In genomic region chr3:132232231-132232792, GRCh38 we compare ENCODE assay signal across 12 cellular contexts.
DNase-seq lines count a peak whose midpoint lies in the region; ATAC-seq and TF ChIP-seq lines count a peak whose summit lies in the region.
"Had no signal": no experiment of that assay in that cellular context is flagged by ENCODE, and none has a peak within 500 bp of the region (broad histone marks: within the 10 kb centered on the region; RNA-seq: fewer than 3 reads in every experiment).

No MANE protein-coding gene starts in this region.

- no peaks in the 10 kb centered on the region for H3K36me3 Mint-ChIP-seq in naive thymus-derived CD8-positive, alpha-beta T cell
- H3K36me3 Mint-ChIP-seq: CD14-positive monocyte, immature natural killer cell had no signal

- ATAC-seq in GM21528 (IDR thresholded peaks at IDR 0.05; ENCODE audit: low FRiP score, unreplicated experiment), result peak; percentile 39
- ATAC-seq in naive thymus-derived CD8-positive, alpha-beta T cell, result no peak

- POLR2A ChIA-PET in naive thymus-derived CD8-positive, alpha-beta T cell (lab: Charles Lee), result no interaction called here

- DNase-seq in DMS53 (lab: John Stamatoyannopoulos, UW), result peak; percentile 51
- peak; percentile 20 for DNase-seq in NB4 (ENCODE audit: low read depth)
- DNase-seq in fibroblast of pulmonary artery (ENCODE audit: low read depth), result peak; percentile 14
- no peak for DNase-seq in KG1 (lab: John Stamatoyannopoulos, UW)
- no peak for DNase-seq in activated effector memory CD4-positive, alpha-beta T cell treated with anti-CD3 and anti-CD28 coated beads, Interleukin-2, amount 50 U/mL, for 16 hours
- DNase-seq in NCI-H2227 treated with DMSO at 0.1 percent for 48 hours (lab: John Stamatoyannopoulos, UW), result no peak
- no peak for DNase-seq in naive thymus-derived CD8-positive, alpha-beta T cell
- DNase-seq: activated CD4-positive, alpha-beta T cell treated with anti-CD3 and anti-CD28 coated beads, Interleukin-2, amount 10 ng/mL, durations not matched to agents 7 days and 5 days; immature natural killer cell; uterus had no signal

- H3K4me3 ChIP-seq in NB4 (ENCODE audit: low read depth, low read length), result no peak overlapping the region
- no peak overlapping the region for H3K4me3 ChIP-seq in fibroblast of pulmonary artery (replicated peaks; ENCODE audit: low read depth, low read length)
- H3K4me3 ChIP-seq: uterus had no signal

- TF ChIP-seq POLR2A in NB4 (IDR thresholded peaks at IDR 0.05; ENCODE audit: extremely low read depth, insufficient read length), result no peak

- H3K27me3 Mint-ChIP-seq in naive thymus-derived CD8-positive, alpha-beta T cell, result peaks cover 1 to 3% (median 2%) of the 10 kb centered on the region in 5 donors

- H3K4me1 Mint-ChIP-seq in naive thymus-derived CD8-positive, alpha-beta T cell, result no peaks in the 10 kb centered on the region
- H3K4me1 Mint-ChIP-seq: activated CD4-positive, alpha-beta T cell treated with anti-CD3 and anti-CD28 coated beads, Interleukin-2, amount 10 ng/mL, durations not matched to agents 7 days and 5 days; immature natural killer cell had no signal

- H3K27ac Mint-ChIP-seq in naive thymus-derived CD8-positive, alpha-beta T cell, result no peak overlapping the region
- H3K27ac Mint-ChIP-seq: activated CD4-positive, alpha-beta T cell treated with anti-CD3 and anti-CD28 coated beads, Interleukin-2, amount 10 ng/mL, durations not matched to agents 7 days and 5 days; immature natural killer cell had no signal

- TF ChIP-seq CTCF in NB4 (IDR thresholded peaks at IDR 0.05; ENCODE audit: low read depth, low read length) (no peak), fibroblast of pulmonary artery (IDR thresholded peaks at IDR 0.05; ENCODE audit: low read length, missing control alignments) (no peak)

- H3K9me3 Mint-ChIP-seq in naive thymus-derived CD8-positive, alpha-beta T cell, result no peaks in the 10 kb centered on the region
- H3K9me3 Mint-ChIP-seq: activated CD4-positive, alpha-beta T cell treated with anti-CD3 and anti-CD28 coated beads, Interleukin-2, amount 10 ng/mL, durations not matched to agents 7 days and 5 days; CD14-positive monocyte had no signal

- H3K4me3 Mint-ChIP-seq in naive thymus-derived CD8-positive, alpha-beta T cell, result no peak overlapping the region
- H3K4me3 Mint-ChIP-seq: activated CD4-positive, alpha-beta T cell treated with anti-CD3 and anti-CD28 coated beads, Interleukin-2, amount 10 ng/mL, durations not matched to agents 7 days and 5 days; CD14-positive monocyte; immature natural killer cell had no signal

Comparison
In these comparisons a context has a peak if more than half of its experiments do, and no peak if none do; other contexts are left out.
1. DNase-seq: peak in DMS53 (single experiment), NB4 (single experiment) and fibroblast of pulmonary artery (single experiment); none in KG1 (single experiment), activated effector memory CD4-positive, alpha-beta T cell treated with anti-CD3 and anti-CD28 coated beads, Interleukin-2, amount 50 U/mL, for 16 hours (single experiment), NCI-H2227 treated with DMSO at 0.1 percent for 48 hours (single experiment) and naive thymus-derived CD8-positive, alpha-beta T cell (0 of 10).